Comparison of ENCODE assay signal across 26 cellular contexts in genomic region chr3:160291909-160292299, GRCh38.
"Had no signal": no experiment of that assay in that cellular context is flagged by ENCODE, and none has a peak within 500 bp of the region (broad histone marks: within the 10 kb centered on the region; RNA-seq: fewer than 3 reads in every experiment).

No MANE protein-coding gene starts in this region.

- FAIRE-seq: endothelial cell of umbilical vein had no signal

- H3K9me3 ChIP-seq: esophagus squamous epithelium, heart right ventricle, left ventricle myocardium inferior, lower lobe of right lung, prostate gland, right atrium auricular region, spleen, testis, tibial artery had no signal

- DNase-seq: dermis blood vessel endothelial cell; effector memory CD4-positive, alpha-beta T cell; esophagus squamous epithelium; foreskin melanocyte; glutamatergic neuron; heart right ventricle; hypothalamus; immature natural killer cell; islet precursor cell; kidney glomerular epithelial cell; left ventricle myocardium inferior; lower lobe of right lung; naive thymus-derived CD8-positive, alpha-beta T cell; nephron progenitor cell; nucleus accumbens; spleen; stimulated activated CD4-positive, alpha-beta T cell treated with anti-CD3 and anti-CD28 coated beads, Interleukin-4, amount 100 ng/mL, for 4 hours; stimulated activated naive CD8-positive, alpha-beta T cell treated with anti-CD3 and anti-CD28 coated beads, Interleukin-15, Interleukin-2, amounts not matched to agents 100 U/mL and 50 U/mL, for 24 hours; testis; tibial artery had no signal

- H3K4me3 ChIP-seq: coronary artery, esophagus squamous epithelium, heart right ventricle, left ventricle myocardium inferior, lower lobe of right lung, prostate gland, right atrium auricular region, skin epidermis, spleen, testis, tibial artery had no signal

- H3K36me3 ChIP-seq: heart right ventricle, lower lobe of right lung, prostate gland, right atrium auricular region had no signal

- H3K27ac ChIP-seq: coronary artery, esophagus squamous epithelium, heart right ventricle, left ventricle myocardium inferior, lower lobe of right lung, prostate gland, right atrium auricular region, skin epidermis, spleen, testis, tibial artery had no signal

- H3K4me1 ChIP-seq: esophagus squamous epithelium, lower lobe of right lung, prostate gland, right atrium auricular region, spleen, testis had no signal

- H3K27me3 ChIP-seq: esophagus squamous epithelium, heart right ventricle, right atrium auricular region, spleen, testis, tibial artery had no signal

- ATAC-seq: heart right ventricle; lower lobe of right lung; naive thymus-derived CD8-positive, alpha-beta T cell; stimulated activated memory B cell treated with anti-CD40 and anti-IgM and Interleukin-4, amounts not matched to agents 10 μg/mL and 1 μg/mL and 100 μg/mL, for 72 hours; stimulated activated naive CD8-positive, alpha-beta T cell treated with anti-CD3 and anti-CD28 coated beads, Interleukin-15, Interleukin-2, amounts not matched to agents 100 U/mL and 50 U/mL, for 24 hours had no signal
